In the genomic region with DNA sequence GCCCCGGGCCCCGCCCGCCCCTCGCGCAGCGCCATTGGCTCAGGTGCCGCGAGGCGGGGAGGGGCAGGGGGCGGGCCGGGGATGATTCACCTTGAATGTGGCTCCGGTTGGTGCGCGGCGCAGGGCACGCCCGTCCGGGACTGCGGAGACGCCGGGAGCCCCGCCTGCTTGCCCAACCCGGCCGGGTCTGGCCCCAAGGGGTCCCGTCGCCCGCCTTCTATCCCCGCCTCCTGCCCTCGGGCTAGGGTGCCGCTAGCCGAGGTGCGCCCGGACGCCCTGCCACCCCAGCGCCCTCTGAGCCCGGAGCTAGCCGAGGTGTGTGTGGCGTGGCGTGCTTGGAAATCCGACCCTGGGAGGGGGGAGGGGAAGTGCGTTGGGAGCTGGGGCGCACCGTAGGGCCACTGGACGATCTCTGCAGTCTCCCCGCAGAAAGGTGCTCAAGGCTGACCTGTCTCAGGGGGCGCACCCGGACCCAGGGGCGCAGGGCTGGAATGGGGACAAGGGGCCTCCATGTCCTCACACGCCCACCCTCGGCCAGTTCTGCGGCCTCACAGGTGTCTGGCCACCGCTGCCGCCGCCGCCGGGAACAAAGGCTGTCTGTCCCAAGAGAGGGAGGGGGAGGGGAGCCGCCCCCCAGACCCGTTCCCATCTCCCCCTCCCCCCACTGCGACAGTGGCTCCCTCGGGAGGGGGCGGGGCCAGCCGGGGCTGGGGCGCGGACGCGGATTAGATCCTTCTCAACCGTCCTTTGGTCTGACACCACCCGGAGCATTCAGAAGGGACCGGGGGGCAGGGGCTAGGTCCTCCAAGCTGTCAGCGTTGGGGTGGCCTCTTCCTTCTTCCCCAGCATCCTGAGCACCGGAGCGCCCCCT, we compare ENCODE assay signal across 8 cellular contexts.
DNase-seq lines count a peak whose midpoint lies in the region; ATAC-seq, FAIRE-seq and TF ChIP-seq lines count a peak whose summit lies in the region.

No MANE protein-coding gene starts in this region.

- H3K27ac ChIP-seq in OCI-LY7 (ENCODE audit: low read depth, low read length, poor library complexity, severe bottlenecking) = no peak overlapping the region

- no peaks in the 10 kb centered on the region for H3K79me2 ChIP-seq in OCI-LY7 (ENCODE audit: insufficient read depth, low read depth, low read length)

- H2AFZ ChIP-seq in OCI-LY7 (ENCODE audit: low read length) = peak overlapping the region; percentile 40; the same call in 1 of the 2 replicates

- H3K4me2 ChIP-seq in OCI-LY7 (ENCODE audit: low read length) (peak overlapping the region; percentile 84), skeletal muscle satellite cell (ENCODE audit: low read length) (peak overlapping the region; percentile 82)

- intact Hi-C loops in OCI-LY7 (cut with micrococcal nuclease; ENCODE audit: unreplicated experiment) (no loop called here), left ventricle myocardium superior (cut with micrococcal nuclease) (no loop called here)

- CTCF ChIA-PET in OCI-LY7 (lab: Charles Lee; ENCODE audit: unreplicated experiment) = no interaction called here

- TF ChIP-seq CTCF in GM06990 (IDR thresholded peaks at IDR 0.05; ENCODE audit: insufficient read depth, low read length, poor library complexity, severe bottlenecking) (no peak), OCI-LY7 (conservative IDR thresholded peaks at IDR 0.05; ENCODE audit: low read length) (no peak)

- peak overlapping the region; percentile 74 for H3K4me3 Mint-ChIP-seq in activated T-cell treated with anti-CD3 and anti-CD28 coated beads, Interleukin-2, amount 50 U/mL, for 4 hours

- H3K27me3 Mint-ChIP-seq in activated T-cell treated with anti-CD3 and anti-CD28 coated beads, Interleukin-2, amount 50 U/mL, for 4 hours (ENCODE audit: low read depth) = peaks cover 62% of the 10 kb centered on the region

- H3K9me3 Mint-ChIP-seq in activated T-cell treated with anti-CD3 and anti-CD28 coated beads, Interleukin-2, amount 50 U/mL, for 4 hours = no peaks in the 10 kb centered on the region

- no peaks in the 10 kb centered on the region for H3K36me3 Mint-ChIP-seq in activated T-cell treated with anti-CD3 and anti-CD28 coated beads, Interleukin-2, amount 50 U/mL, for 4 hours (ENCODE audit: insufficient read depth)

- no peaks in the 10 kb centered on the region for H4K20me1 ChIP-seq in OCI-LY7 (ENCODE audit: insufficient read depth, low read length)

- peak; percentile 82 for DNase-seq in GM06990 (ENCODE audit: extremely low read depth, insufficient read length)
- DNase-seq in HT1080 (ENCODE audit: low read depth) = peak; percentile 80
- peak; percentile 79 for DNase-seq in OCI-LY7 (ENCODE audit: low spot score)
- DNase-seq in activated T-cell treated with anti-CD3 and anti-CD28 coated beads, Interleukin-2, amount 50 U/mL, for 4 hours = peak; percentile 72
- peak; percentile 37 for DNase-seq in left ventricle myocardium superior
- DNase-seq in MV-4-11 (lab: John Stamatoyannopoulos, UW) = no peak
- no peak for DNase-seq in GM19239 (ENCODE audit: insufficient read length, low spot score)

- peaks cover 18% of the 10 kb centered on the region for H3K4me1 ChIP-seq in OCI-LY7 (ENCODE audit: insufficient read depth, low read length, poor library complexity, severe bottlenecking)
- peaks cover 24% of the 10 kb centered on the region for H3K4me1 ChIP-seq in skeletal muscle satellite cell (ENCODE audit: control insufficient read depth, insufficient read depth, low read length)

- peak; percentile 86 for ATAC-seq in activated T-cell treated with anti-CD3 and anti-CD28 coated beads, Interleukin-2, amount 50 U/mL, for 4 hours
- ATAC-seq in left ventricle myocardium superior = peak; percentile 30

- no peak overlapping the region for H3K9ac ChIP-seq in skeletal muscle satellite cell (ENCODE audit: low read depth, low read length)

- no peak for FAIRE-seq in GM19239 (lab: Jason Lieb, UNC)

- peaks cover 33% of the 10 kb centered on the region for H3K4me1 Mint-ChIP-seq in activated T-cell treated with anti-CD3 and anti-CD28 coated beads, Interleukin-2, amount 50 U/mL, for 4 hours (ENCODE audit: low read depth)

- H3K36me3 ChIP-seq in GM06990 (ENCODE audit: control insufficient read depth, insufficient read depth, low read length) = no peaks in the 10 kb centered on the region
- H3K36me3 ChIP-seq in OCI-LY7 (ENCODE audit: insufficient read depth, low read length) = no peaks in the 10 kb centered on the region
- H3K36me3 ChIP-seq in skeletal muscle satellite cell (ENCODE audit: insufficient read depth, low read length) = no peaks in the 10 kb centered on the region

- H3K9me3 ChIP-seq in OCI-LY7 (ENCODE audit: low read length) (no peaks in the 10 kb centered on the region), skeletal muscle satellite cell (replicated peaks; ENCODE audit: low read length) (no peaks in the 10 kb centered on the region)

- H3K27me3 ChIP-seq in GM06990 (replicated peaks; ENCODE audit: control insufficient read depth, insufficient read depth, low read length) = peaks cover 4% of the 10 kb centered on the region; the same call in 1 of the 2 replicates
- peaks cover 80% of the 10 kb centered on the region for H3K27me3 ChIP-seq in skeletal muscle satellite cell (ENCODE audit: control insufficient read depth, insufficient read depth, low read length)

- POLR2A ChIA-PET in OCI-LY7 (lab: Charles Lee) = interaction anchor here (0.6 kb wide), 1 partner anchor 1437 kb away, joined by 4 read pairs; a partner anchor contains a TSS

- BruUV-seq in OCI-LY7 (replicated peaks; lab: Mats Ljungman, UMichigan) = no TSS peak

- H3K4me3 ChIP-seq in GM06990 (replicated peaks; ENCODE audit: low read depth, low read length) (peak overlapping the region; percentile 70), OCI-LY7 (ENCODE audit: low read depth, low read length, poor library complexity, severe bottlenecking) (peak overlapping the region; percentile 69), skeletal muscle satellite cell (ENCODE audit: low read length) (peak overlapping the region; percentile 49)

- H3K9me2 ChIP-seq in OCI-LY7 (ENCODE audit: insufficient read depth, low read length) = no peaks in the 10 kb centered on the region

Comparison
In these comparisons a context has a peak if more than half of its experiments do, and no peak if none do; other contexts are left out.
1. DNase-seq: peak in GM06990 (single experiment), HT1080 (single experiment), OCI-LY7 (single experiment), activated T-cell treated with anti-CD3 and anti-CD28 coated beads, Interleukin-2, amount 50 U/mL, for 4 hours (single experiment) and left ventricle myocardium superior (single experiment); none in MV-4-11 (single experiment) and GM19239 (single experiment).
2. Peak in every context shown above with its lines, with median percentiles within 50 percentile points of each other: H3K4me3 ChIP-seq.